10 cellular contexts compared by ENCODE assay signal in genomic region chr14:54532111-54533012, GRCh38. TPM values are rescaled to one million over a fixed set of nuclear protein-coding genes. Genes with fewer than 3 reads are reported as not detected.
A peak's percentile ranks its signal among the peaks of the same experiment; 100 is the strongest.
DNase-seq lines count a peak whose midpoint lies in the region; ATAC-seq lines count a peak whose summit lies in the region.
"Had no signal": no experiment of that assay in that cellular context is flagged by ENCODE, and none has a peak within 500 bp of the region (broad histone marks: within the 10 kb centered on the region; RNA-seq: fewer than 3 reads in every experiment).

No MANE protein-coding gene starts in this region.

- peak overlapping the region; percentile 26; the same call in 1 of the 2 replicates for H3K9ac ChIP-seq in HUES64 (ENCODE audit: low read depth, low read length)

- H3K9me3 Mint-ChIP-seq in CD4-positive, alpha-beta memory T cell, result no peaks in the 10 kb centered on the region
- H3K9me3 Mint-ChIP-seq: activated naive CD4-positive, alpha-beta T cell treated with anti-CD3 and anti-CD28 coated beads for 36 hours had no signal

- WGBS in HUES64, result 100% methylated on average over 2 of the region's 3 CpGs
- WGBS in right cardiac atrium, result 97% methylated on average over 3 of the region's 3 CpGs

- H3K36me3 ChIP-seq in CD4-positive, alpha-beta memory T cell (ENCODE audit: insufficient read depth, low read length), result peaks cover 7% of the 10 kb centered on the region
- H3K36me3 ChIP-seq in HUES64 (ENCODE audit: insufficient read depth, low read length), result peaks cover 20% of the 10 kb centered on the region; the same call in 1 of the 2 replicates

- H3K27ac Mint-ChIP-seq in CD4-positive, alpha-beta memory T cell, result peak overlapping the region in 4 of 7 donors; percentile 32 to 50 (median 44)
- H3K27ac Mint-ChIP-seq: activated naive CD4-positive, alpha-beta T cell treated with anti-CD3 and anti-CD28 coated beads for 36 hours had no signal

- H3K27ac ChIP-seq in CD4-positive, alpha-beta memory T cell (ENCODE audit: low read depth, low read length), result no peak overlapping the region
- no peak overlapping the region for H3K27ac ChIP-seq in HUES64 (ENCODE audit: low read depth, low read length)
- no peak overlapping the region for H3K27ac ChIP-seq in right cardiac atrium (ENCODE audit: low read length)

- no peaks in the 10 kb centered on the region for H3K4me1 ChIP-seq in CD4-positive, alpha-beta memory T cell (ENCODE audit: insufficient read depth, low read length)
- peaks cover 22% of the 10 kb centered on the region for H3K4me1 ChIP-seq in HUES64 (ENCODE audit: insufficient read depth, low read length)
- H3K4me1 ChIP-seq in right cardiac atrium (ENCODE audit: control insufficient read depth, insufficient read depth, low read length), result no peaks in the 10 kb centered on the region

- no peaks in the 10 kb centered on the region for H3K9me3 ChIP-seq in CD4-positive, alpha-beta memory T cell (ENCODE audit: control insufficient read depth in 1 of 2, low read length in 2 of 2)
- H3K9me3 ChIP-seq in HUES64 (ENCODE audit: insufficient read depth, low read depth, low read length) (no peaks in the 10 kb centered on the region), right cardiac atrium (ENCODE audit: control insufficient read depth, low read length) (no peaks in the 10 kb centered on the region)

- no peaks in the 10 kb centered on the region for H3K27me3 ChIP-seq in CD4-positive, alpha-beta memory T cell (ENCODE audit: insufficient read depth, low read length)
- no peaks in the 10 kb centered on the region for H3K27me3 ChIP-seq in HUES64 (ENCODE audit: insufficient read depth, low read length)
- no peaks in the 10 kb centered on the region for H3K27me3 ChIP-seq in right cardiac atrium (ENCODE audit: control insufficient read depth, insufficient read depth)

- H3K27me3 Mint-ChIP-seq in CD4-positive, alpha-beta memory T cell, result no peaks in the 10 kb centered on the region

- H3K4me3 ChIP-seq in CD4-positive, alpha-beta memory T cell (ENCODE audit: low read length in 2 of 2), result no peak overlapping the region
- H3K4me3 ChIP-seq in HUES64 (ENCODE audit: low read length) (no peak overlapping the region), right cardiac atrium (ENCODE audit: low read length) (no peak overlapping the region)

- POLR2A ChIA-PET in CD4-positive, alpha-beta memory T cell (lab: Charles Lee; ENCODE audit: partially characterized antibody), result interaction anchor here (0.6 kb wide), 2 partner anchors 59 to 246 kb away, joined by 3 read pairs; no protein-coding TSS in a partner anchor

- H3K4me1 Mint-ChIP-seq in CD4-positive, alpha-beta memory T cell, result peaks cover 0 to 6% (median 3%) of the 10 kb centered on the region in 4 donors

- H3K4me3 Mint-ChIP-seq in CD4-positive, alpha-beta memory T cell, result peak overlapping the region in 1 of 8 donors; percentile 26
- H3K4me3 Mint-ChIP-seq: activated naive CD4-positive, alpha-beta T cell treated with anti-CD3 and anti-CD28 coated beads for 36 hours had no signal

- intact Hi-C loops in CD4-positive, alpha-beta memory T cell (cut with micrococcal nuclease), result no loop called here
- intact Hi-C loops in right cardiac atrium (cut with DNase I), result no loop called here

- ATAC-seq in HG02840 (IDR thresholded peaks at IDR 0.05; ENCODE audit: low FRiP score, unreplicated experiment) (peak; percentile 83), right cardiac atrium (no peak)

- peaks cover 29 to 51% of the 10 kb centered on the region in 2 donors for H3K36me3 Mint-ChIP-seq in CD4-positive, alpha-beta memory T cell

- DNase-seq in CD4-positive, alpha-beta memory T cell, result no peak
- DNase-seq in GM19240 (ENCODE audit: insufficient read length, low spot score), result peak; percentile 14
- DNase-seq in islet precursor cell, result no peak
- no peak for DNase-seq in globus pallidus (ENCODE audit: low spot score)
- DNase-seq in right cardiac atrium, result no peak
- no peak for DNase-seq in RKO (ENCODE audit: low spot score)
- DNase-seq: activated naive CD4-positive, alpha-beta T cell treated with anti-CD3 and anti-CD28 coated beads for 36 hours; NCI-H82 had no signal

- CTCF ChIA-PET in CD4-positive, alpha-beta memory T cell (lab: Charles Lee; ENCODE audit: partially characterized antibody), result interaction anchor here (0.7 kb wide), 1 partner anchor 242 kb away, joined by 3 read pairs; no protein-coding TSS in a partner anchor

RNA-seq across cellular contexts. Expression of gene CGRRF1, which starts 22.7 kb away (rescaled TPM):
- 10 to 100 TPM; 21.8 to 23.8 TPM for total RNA-seq in CD4-positive, alpha-beta memory T cell
- polyA plus RNA-seq in CD4-positive, alpha-beta memory T cell, result 10 to 100 TPM; 25.9 to 60.7 TPM
- polyA plus RNA-seq in HUES64 (2013, experiment 1 of 2), result 17.7 TPM
- polyA plus RNA-seq in HUES64 (2013, experiment 2 of 2), result 18.1 TPM
- 10 to 100 TPM; 17.2 to 27.2 (median 25.6) TPM for total RNA-seq in right cardiac atrium
- polyA plus RNA-seq in right cardiac atrium, result 16.8 TPM

RNA-seq across cellular contexts. Expression of gene SAMD4A, which starts 34.6 kb away (rescaled TPM):
- total RNA-seq in CD4-positive, alpha-beta memory T cell, result 1 to 10 TPM in 1 of 2 experiments, under 1 TPM in 1; 0.93 to 1.4 TPM
- polyA plus RNA-seq in CD4-positive, alpha-beta memory T cell, result under 1 TPM in 1 of 2 donors, not detected in 1; 0.72 TPM
- polyA plus RNA-seq in HUES64 (2013, experiment 1 of 2), result 2.5 TPM
- polyA plus RNA-seq in HUES64 (2013, experiment 2 of 2), result 2.4 TPM
- total RNA-seq in right cardiac atrium, result 100 to 1,000 TPM; 124 to 166 (median 144) TPM
- 57.2 TPM for polyA plus RNA-seq in right cardiac atrium

RNA-seq across cellular contexts. Expression of gene GMFB, which starts 43.6 kb away (rescaled TPM):
- total RNA-seq in CD4-positive, alpha-beta memory T cell, result 10 to 100 TPM; 31.1 to 36.4 TPM
- 10 to 100 TPM; 19.1 to 20.1 TPM for polyA plus RNA-seq in CD4-positive, alpha-beta memory T cell
- polyA plus RNA-seq in HUES64 (2013, experiment 1 of 2), result 65.5 TPM
- polyA plus RNA-seq in HUES64 (2013, experiment 2 of 2), result 73.4 TPM
- total RNA-seq in right cardiac atrium, result 10 to 100 TPM; 32.7 to 37.5 (median 35.8) TPM
- polyA plus RNA-seq in right cardiac atrium, result 13.2 TPM

Comparison
In these comparisons a context has a peak if more than half of its experiments do, and no peak if none do; other contexts are left out.
1. RNA of gene SAMD4A, which starts 34.6 kb away (total RNA-seq): 124 to 166 TPM in right cardiac atrium; 0.93 to 1.4 TPM in CD4-positive, alpha-beta memory T cell; every median in the first group is over 10 times any median in the second.